Comparison of ENCODE assay signal across 1 cellular context in genomic region chr7:95469850-95470249, GRCh38.
TF ChIP-seq lines count a peak whose summit lies in the region.

No MANE protein-coding gene starts in this region.

TF ChIP-seq in GM23338, 12 proteins besides CTCF, POLR2A, EP300 and RAD21 (continued from another document):
- TF ChIP-seq ZNF462 (CRISPR knock-in tag; IDR thresholded peaks at IDR 0.05) = no peak
